Comparison of ENCODE assay signal across 8 cellular contexts in genomic region chr11:118145285-118146227, GRCh38. TPM values are rescaled to one million over a fixed set of nuclear protein-coding genes. Genes with fewer than 3 reads are reported as not detected.
DNase-seq lines count a peak whose midpoint lies in the region; ATAC-seq lines count a peak whose summit lies in the region.

No MANE protein-coding gene starts in this region.

- peak; percentile 73 for ATAC-seq in GM21786 (IDR thresholded peaks at IDR 0.05; ENCODE audit: unreplicated experiment)

- H3K27ac ChIP-seq in SJSA1 (no peak overlapping the region), subcutaneous abdominal adipose tissue (ENCODE audit: low read depth, low read length) (no peak overlapping the region)

- DNase-seq in DMS153 treated with DMSO at 0.1 percent for 48 hours (lab: John Stamatoyannopoulos, UW; ENCODE audit: unreplicated experiment) (peak; percentile 84), LoVo (ENCODE audit: low spot score) (peak; percentile 95), SJSA1 (ENCODE audit: low read depth in 1 of 2, low spot score in 2 of 2) (peak; percentile 36 to 57), germinal center (ENCODE audit: low spot score) (peak; percentile 93), non-pigmented ciliary epithelial cell (ENCODE audit: low read depth) (peak; percentile 3)
- DNase-seq in activated naive CD4-positive, alpha-beta T cell treated with Interleukin-2 at 50 U/mL for 16 hours = peak; percentile 90

- H3K27me3 ChIP-seq in SJSA1 (replicated peaks) (0 out of 2 replicates have a peak, but pooled peaks cover 9% of the 10 kb centered on the region), subcutaneous abdominal adipose tissue (ENCODE audit: control insufficient read depth in 5 of 5, insufficient read depth in 4 of 5, low read length in 5 of 5) (peaks cover 8 to 37% (median 30%) of the 10 kb centered on the region in 5 donors)

- H3K9me3 ChIP-seq in SJSA1 (replicated peaks) = no peaks in the 10 kb centered on the region
- H3K9me3 ChIP-seq in subcutaneous abdominal adipose tissue (ENCODE audit: control insufficient read depth in 5 of 5, low read length in 5 of 5) = no peaks in the 10 kb centered on the region

- peak overlapping the region in 2 of 5 donors; percentile 4 to 27 for H3K9ac ChIP-seq in subcutaneous abdominal adipose tissue (ENCODE audit: low read length in 5 of 5)

- peak overlapping the region; percentile 34 for H3K4me3 ChIP-seq in SJSA1
- H3K4me3 ChIP-seq in subcutaneous abdominal adipose tissue (ENCODE audit: low read depth in 1 of 5, low read length in 5 of 5) = peak overlapping the region; percentile 25 to 71 (median 58)

- H3K4me1 ChIP-seq in SJSA1 (replicated peaks) (peaks cover 3% of the 10 kb centered on the region; the same call in 1 of the 2 replicates), subcutaneous abdominal adipose tissue (ENCODE audit: control insufficient read depth in 5 of 5, insufficient read depth in 5 of 5, low read length in 5 of 5) (peaks cover 0 to 29% (median 14%) of the 10 kb centered on the region in 5 donors)

- H3K36me3 ChIP-seq in SJSA1 = no peaks in the 10 kb centered on the region
- no peaks in the 10 kb centered on the region for H3K36me3 ChIP-seq in subcutaneous abdominal adipose tissue (ENCODE audit: control insufficient read depth in 5 of 5, insufficient read depth in 5 of 5, low read length in 5 of 5)

RNA-seq across cellular contexts. Expression of gene SCN4B, which starts 7.1 kb away (rescaled TPM):
- total RNA-seq in SJSA1 (2014; rRNA removed; shearing (Covaris generic)) = not detected in 2 replicates

RNA-seq across cellular contexts. Expression of gene SCN2B, which starts 30.9 kb away (rescaled TPM):
- total RNA-seq in SJSA1 (2014; rRNA removed; shearing (Covaris generic)) = not detected in 2 replicates

RNA-seq across cellular contexts. Expression of gene SMIM35, which starts 58.8 kb away (rescaled TPM):
- total RNA-seq in SJSA1 (2014; rRNA removed; shearing (Covaris generic)) = not detected in 2 replicates

Comparison
In these comparisons a context has a peak if more than half of its experiments do, and no peak if none do; other contexts are left out.
1. DNase-seq: peak in every context shown above with its lines; median percentile 95 in LoVo; 93 in germinal center; 90 in activated naive CD4-positive, alpha-beta T cell treated with Interleukin-2 at 50 U/mL for 16 hours; 84 in DMS153 treated with DMSO at 0.1 percent for 48 hours; 46 in SJSA1; 3 in non-pigmented ciliary epithelial cell.